ENCODE assay signal across 35 cellular contexts in genomic region chr3:18070944-18071343, GRCh38.
"Had no signal": no experiment of that assay in that cellular context is flagged by ENCODE, and none has a peak within 500 bp of the region (broad histone marks: within the 10 kb centered on the region; RNA-seq: fewer than 3 reads in every experiment).

No MANE protein-coding gene starts in this region.

- H3K9me3 ChIP-seq: MG63 had no signal

- H3K4me3 ChIP-seq: MG63 had no signal

- H3K27me3 ChIP-seq: MG63 had no signal

- DNase-seq: Kasumi-1, MG63, MM.1S, MV-4-11, NCI-H1048, NCI-H1092, NCI-H1092 treated with DMSO at 0.1 percent for 48 hours, NCI-H1105, NCI-H1105 treated with DMSO at 0.1 percent for 48 hours, NCI-H1417, NCI-H1417 treated with DMSO at 0.1 percent for 48 hours, NCI-H1436, NCI-H1436 treated with DMSO at 0.1 percent for 48 hours, NCI-H146, NCI-H1694, NCI-H1694 treated with DMSO at 0.1 percent for 48 hours, NCI-H187, NCI-H187 treated with DMSO at 0.1 percent for 48 hours, NCI-H1930, NCI-H2029, NCI-H2029 treated with DMSO at 0.1 percent for 48 hours, NCI-H2081, NCI-H2081 treated with DMSO at 0.1 percent for 48 hours, NCI-H2107, NCI-H2171, NCI-H2171 treated with DMSO at 0.1 percent for 48 hours, NCI-H2227 treated with DMSO at 0.1 percent for 48 hours, NCI-H226, NCI-H345, NCI-H446, NCI-H446 treated with DMSO at 0.1 percent for 48 hours, NCI-H510A, NCI-H510A treated with DMSO at 0.1 percent for 48 hours, NCI-H524, NCI-H524 treated with DMSO at 0.1 percent for 48 hours had no signal

- H3K36me3 ChIP-seq: MG63 had no signal
